ENCODE assay signal across 23 cellular contexts in genomic region chr1:10517677-10517982, GRCh38.
"Had no signal": no experiment of that assay in that cellular context is flagged by ENCODE, and none has a peak within 500 bp of the region (broad histone marks: within the 10 kb centered on the region; RNA-seq: fewer than 3 reads in every experiment).

No MANE protein-coding gene starts in this region.

- H3K27me3 ChIP-seq: body of pancreas, testis had no signal

- H3K27ac Mint-ChIP-seq: activated B cell treated with CpG ODN at 0.5 μM for 24 hours; activated CD4-positive, alpha-beta memory T cell treated with anti-CD3 and anti-CD28 coated beads, Interleukin-2, amount 10 ng/mL, durations not matched to agents 7 days and 5 days; activated CD8-positive, alpha-beta memory T cell treated with anti-CD3 and anti-CD28 coated beads, Interleukin-2, amount 10 ng/mL, durations not matched to agents 7 days and 5 days; activated naive CD8-positive, alpha-beta T cell treated with anti-CD3 and anti-CD28 coated beads, Interleukin-2, amount 10 ng/mL, durations not matched to agents 7 days and 5 days; activated T-helper 17 cell treated with anti-CD3 and anti-CD28 coated beads, Interleukin-2, amount 50 U/mL, for 72 hours had no signal

- H3K4me3 Mint-ChIP-seq: activated B cell treated with CpG ODN at 0.5 μM for 24 hours; activated CD4-positive, alpha-beta memory T cell treated with anti-CD3 and anti-CD28 coated beads, Interleukin-2, amount 10 ng/mL, durations not matched to agents 7 days and 5 days; activated CD8-positive, alpha-beta memory T cell treated with anti-CD3 and anti-CD28 coated beads, Interleukin-2, amount 10 ng/mL, durations not matched to agents 7 days and 5 days; activated naive CD8-positive, alpha-beta T cell treated with anti-CD3 and anti-CD28 coated beads, Interleukin-2, amount 10 ng/mL, durations not matched to agents 7 days and 5 days; activated T-helper 17 cell treated with anti-CD3 and anti-CD28 coated beads, Interleukin-2, amount 50 U/mL, for 72 hours; effector memory CD8-positive, alpha-beta T cell; stimulated activated naive CD8-positive, alpha-beta T cell treated with anti-CD3 and anti-CD28 coated beads, Interleukin-15, amount 100 ng/mL, for 72 hours had no signal

- H3K27me3 Mint-ChIP-seq: activated B cell treated with CpG ODN at 0.5 μM for 24 hours; activated CD4-positive, alpha-beta memory T cell treated with anti-CD3 and anti-CD28 coated beads, Interleukin-2, amount 10 ng/mL, durations not matched to agents 7 days and 5 days; activated CD8-positive, alpha-beta memory T cell treated with anti-CD3 and anti-CD28 coated beads, Interleukin-2, amount 10 ng/mL, durations not matched to agents 7 days and 5 days; activated naive CD8-positive, alpha-beta T cell treated with anti-CD3 and anti-CD28 coated beads, Interleukin-2, amount 10 ng/mL, durations not matched to agents 7 days and 5 days; activated T-helper 17 cell treated with anti-CD3 and anti-CD28 coated beads, Interleukin-2, amount 50 U/mL, for 72 hours; effector memory CD8-positive, alpha-beta T cell; stimulated activated naive CD8-positive, alpha-beta T cell treated with anti-CD3 and anti-CD28 coated beads, Interleukin-15, amount 100 ng/mL, for 72 hours had no signal

- ATAC-seq: activated CD8-positive, alpha-beta memory T cell treated with anti-CD3 and anti-CD28 coated beads, Interleukin-2, amount 10 ng/mL, durations not matched to agents 7 days and 5 days; activated T-helper 17 cell treated with anti-CD3 and anti-CD28 coated beads, Interleukin-2, amount 50 U/mL, for 72 hours; body of pancreas; effector memory CD8-positive, alpha-beta T cell; stimulated activated naive CD8-positive, alpha-beta T cell treated with anti-CD3 and anti-CD28 coated beads, Interleukin-15, amount 100 ng/mL, for 72 hours had no signal

- H3K27ac ChIP-seq: body of pancreas, testis had no signal

- H3K9me3 ChIP-seq: body of pancreas, testis had no signal

- H3K4me3 ChIP-seq: body of pancreas, lung, testis had no signal

- DNase-seq: activated B cell treated with CpG ODN at 0.5 μM for 24 hours; activated CD4-positive, alpha-beta memory T cell treated with anti-CD3 and anti-CD28 coated beads, Interleukin-2, amount 10 ng/mL, durations not matched to agents 7 days and 5 days; activated CD4-positive, alpha-beta T cell treated with anti-CD3 and anti-CD28 coated beads for 48 hours; activated CD8-positive, alpha-beta memory T cell treated with anti-CD3 and anti-CD28 coated beads, Interleukin-2, amount 10 ng/mL, durations not matched to agents 7 days and 5 days; activated naive CD4-positive, alpha-beta T cell treated with Interleukin-2 at 50 U/mL for 16 hours; activated naive CD8-positive, alpha-beta T cell treated with anti-CD3 and anti-CD28 coated beads, Interleukin-2, amount 10 ng/mL, durations not matched to agents 7 days and 5 days; activated T-cell treated with anti-CD3 and anti-CD28 coated beads, Interleukin-2, amount 50 U/mL, for 1 hour; body of pancreas; effector memory CD8-positive, alpha-beta T cell; foreskin fibroblast; glutamatergic neuron; hippocampal formation; islet precursor cell; midbrain; occipital lobe; posterior cingulate gyrus; retina; stimulated activated CD8-positive, alpha-beta memory T cell treated with anti-CD3 and anti-CD28 coated beads, Interleukin-4, amount 100 ng/mL, for 48 hours; stimulated activated naive CD8-positive, alpha-beta T cell treated with anti-CD3 and anti-CD28 coated beads, Interleukin-15, amount 100 ng/mL, for 72 hours; SW 1271; testis had no signal

- H3K9me3 Mint-ChIP-seq: activated B cell treated with CpG ODN at 0.5 μM for 24 hours; activated CD4-positive, alpha-beta memory T cell treated with anti-CD3 and anti-CD28 coated beads, Interleukin-2, amount 10 ng/mL, durations not matched to agents 7 days and 5 days; activated naive CD8-positive, alpha-beta T cell treated with anti-CD3 and anti-CD28 coated beads, Interleukin-2, amount 10 ng/mL, durations not matched to agents 7 days and 5 days; activated T-helper 17 cell treated with anti-CD3 and anti-CD28 coated beads, Interleukin-2, amount 50 U/mL, for 72 hours; effector memory CD8-positive, alpha-beta T cell; stimulated activated naive CD8-positive, alpha-beta T cell treated with anti-CD3 and anti-CD28 coated beads, Interleukin-15, amount 100 ng/mL, for 72 hours had no signal
